Comparison of ENCODE assay signal across 19 cellular contexts in genomic region chr2:16092861-16093638, GRCh38.
DNase-seq lines count a peak whose midpoint lies in the region; ATAC-seq and TF ChIP-seq lines count a peak whose summit lies in the region.
"Had no signal": no experiment of that assay in that cellular context is flagged by ENCODE, and none has a peak within 500 bp of the region (broad histone marks: within the 10 kb centered on the region; RNA-seq: fewer than 3 reads in every experiment).

No MANE protein-coding gene starts in this region.

- H3K27me3 ChIP-seq in BE2C = no peaks in the 10 kb centered on the region
- no peaks in the 10 kb centered on the region for H3K27me3 ChIP-seq in Caco-2 (replicated peaks; ENCODE audit: control insufficient read depth, insufficient read depth, low read length)
- no peaks in the 10 kb centered on the region for H3K27me3 ChIP-seq in hepatocyte
- no peaks in the 10 kb centered on the region for H3K27me3 ChIP-seq in CD8-positive, alpha-beta T cell (ENCODE audit: insufficient read depth, low read length)

- peak; percentile 85 for DNase-seq in BE2C
- no peak for DNase-seq in Caco-2
- DNase-seq in hepatocyte (ENCODE audit: low spot score) = no peak
- DNase-seq in CD8-positive, alpha-beta T cell = no peak
- DNase-seq in Right ventricle myocardium inferior (ENCODE audit: missing footprints) = no peak
- DNase-seq: 8988T; ACHN; AML-193; Calu3; CD4-positive, CD25-positive, alpha-beta regulatory T cell; CD8-positive, alpha-beta memory T cell; DMS53; GF-D8; GM23248; H7; HCEC 1CT had no signal

- H3K9me3 Mint-ChIP-seq in Caco-2 (ENCODE audit: unreplicated experiment) = no peaks in the 10 kb centered on the region
- H3K9me3 Mint-ChIP-seq in CD8-positive, alpha-beta T cell = no peaks in the 10 kb centered on the region
- H3K9me3 Mint-ChIP-seq: CD4-positive, CD25-positive, alpha-beta regulatory T cell had no signal

- intact Hi-C loops in Caco-2 (cut with micrococcal nuclease; ENCODE audit: unreplicated experiment) (loop anchor here (10.0 kb wide), 1 partner anchor 412 kb away; no protein-coding TSS in a partner anchor), Right ventricle myocardium inferior (cut with DNase I) (no loop called here)
- intact Hi-C loops in CD8-positive, alpha-beta T cell (cut with DNase I, micrococcal nuclease) = no loop called here

- H3K27ac Mint-ChIP-seq in Caco-2 (ENCODE audit: unreplicated experiment) = peak overlapping the region; percentile 37
- no peak overlapping the region for H3K27ac Mint-ChIP-seq in CD8-positive, alpha-beta T cell
- H3K27ac Mint-ChIP-seq: CD8-positive, alpha-beta memory T cell had no signal

- BruUV-seq in Caco-2 (replicated peaks; lab: Mats Ljungman, UMichigan) = no TSS peak

- H3K27me3 Mint-ChIP-seq in Caco-2 (ENCODE audit: insufficient read depth, unreplicated experiment) = no peaks in the 10 kb centered on the region
- H3K27me3 Mint-ChIP-seq in CD8-positive, alpha-beta T cell (ENCODE audit: low read depth) = no peaks in the 10 kb centered on the region
- H3K27me3 Mint-ChIP-seq: CD4-positive, CD25-positive, alpha-beta regulatory T cell had no signal

- H4K20me1 ChIP-seq in hepatocyte (ENCODE audit: insufficient read depth, poor library complexity, severe bottlenecking) = no peaks in the 10 kb centered on the region

- H3K4me1 Mint-ChIP-seq in Caco-2 (ENCODE audit: low read depth, unreplicated experiment) = peaks cover 16% of the 10 kb centered on the region
- H3K4me1 Mint-ChIP-seq in CD8-positive, alpha-beta T cell (ENCODE audit: low read depth) = no peaks in the 10 kb centered on the region
- H3K4me1 Mint-ChIP-seq: CD4-positive, CD25-positive, alpha-beta regulatory T cell; CD8-positive, alpha-beta memory T cell had no signal

- H3K4me2 ChIP-seq in hepatocyte = no peak overlapping the region
- H3K4me2 ChIP-seq: A549 had no signal

- TF ChIP-seq CTCF in BE2C (IDR thresholded peaks at IDR 0.05; ENCODE audit: low read depth, low read length) (no peak), Caco-2 (IDR thresholded peaks at IDR 0.05; ENCODE audit: insufficient read depth in 1 of 2, low read depth in 1 of 2, low read length in 1 of 2, severe bottlenecking in 1 of 2, unreplicated experiment in 1 of 2) (no peak), hepatocyte (IDR thresholded peaks at IDR 0.05; ENCODE audit: poor library complexity) (no peak)
- TF ChIP-seq CTCF in CD8-positive, alpha-beta T cell (IDR thresholded peaks at IDR 0.05) = no peak

- H3K36me3 ChIP-seq in BE2C (no peaks in the 10 kb centered on the region), Caco-2 (ENCODE audit: control insufficient read depth, insufficient read depth, low read length) (no peaks in the 10 kb centered on the region), hepatocyte (replicated peaks; ENCODE audit: insufficient read depth, low read depth) (no peaks in the 10 kb centered on the region)
- H3K36me3 ChIP-seq in CD8-positive, alpha-beta T cell (ENCODE audit: insufficient read depth, low read length) = no peaks in the 10 kb centered on the region

- CTCF ChIA-PET in Caco-2 (lab: Charles Lee) = no interaction called here
- CTCF ChIA-PET in CD8-positive, alpha-beta T cell (lab: Charles Lee) = interaction anchor here (1.4 kb wide), 1 partner anchor 153 kb away, joined by 4 read pairs; the partner anchor contains the start of gene MYCN

- no peak for ATAC-seq in CD8-positive, alpha-beta T cell
- ATAC-seq in Right ventricle myocardium inferior (no peak), GM18873 (IDR thresholded peaks at IDR 0.05; ENCODE audit: low FRiP score, unreplicated experiment) (no peak)

- no peaks in the 10 kb centered on the region for H3K79me2 ChIP-seq in hepatocyte

- H2AFZ ChIP-seq in hepatocyte = no peak overlapping the region
- H2AFZ ChIP-seq: GM23248 had no signal

- 98% methylated on average over 13 of the region's 13 CpGs for WGBS in hepatocyte (ENCODE audit: low lambda C conversion rate, missing lambda C conversion rate)

- H3K36me3 Mint-ChIP-seq in Caco-2 (ENCODE audit: insufficient read depth, unreplicated experiment) = no peaks in the 10 kb centered on the region
- no peaks in the 10 kb centered on the region for H3K36me3 Mint-ChIP-seq in CD8-positive, alpha-beta T cell
- H3K36me3 Mint-ChIP-seq: CD4-positive, CD25-positive, alpha-beta regulatory T cell; CD8-positive, alpha-beta memory T cell had no signal

- no peaks in the 10 kb centered on the region for H3K9me2 ChIP-seq in hepatocyte (replicated peaks; ENCODE audit: insufficient read depth)

- POLR2A ChIA-PET in Caco-2 (lab: Charles Lee) = no interaction called here
- POLR2A ChIA-PET in CD8-positive, alpha-beta T cell (lab: Charles Lee) = no interaction called here

- peak overlapping the region; percentile 83 for H3K27ac ChIP-seq in hepatocyte
- H3K27ac ChIP-seq in CD8-positive, alpha-beta T cell (ENCODE audit: low read depth, low read length) = no peak overlapping the region
- H3K27ac ChIP-seq: A549, C4-2B, GM23248 had no signal

- no peak overlapping the region for H3K4me3 ChIP-seq in BE2C (ENCODE audit: low read depth, low read length)
- no peak overlapping the region for H3K4me3 ChIP-seq in Caco-2 (ENCODE audit: low read depth, low read length)
- no peak overlapping the region for H3K4me3 ChIP-seq in hepatocyte
- no peak overlapping the region for H3K4me3 ChIP-seq in CD8-positive, alpha-beta T cell (ENCODE audit: low read depth, low read length)
- H3K4me3 ChIP-seq: A549, GM23248 had no signal

- H3K4me1 ChIP-seq in BE2C (peaks cover 39% of the 10 kb centered on the region), Caco-2 (peaks cover 39% of the 10 kb centered on the region), hepatocyte (ENCODE audit: insufficient read depth) (peaks cover 18% of the 10 kb centered on the region)
- no peaks in the 10 kb centered on the region for H3K4me1 ChIP-seq in CD8-positive, alpha-beta T cell (ENCODE audit: insufficient read depth, low read length)

- H3K4me3 Mint-ChIP-seq in Caco-2 (ENCODE audit: unreplicated experiment) = no peak overlapping the region
- H3K4me3 Mint-ChIP-seq in CD8-positive, alpha-beta T cell = no peak overlapping the region
- H3K4me3 Mint-ChIP-seq: CD4-positive, CD25-positive, alpha-beta regulatory T cell; CD8-positive, alpha-beta memory T cell had no signal

- H3K9me3 ChIP-seq in BE2C (peaks cover 21% of the 10 kb centered on the region), Caco-2 (no peaks in the 10 kb centered on the region), hepatocyte (ENCODE audit: low read depth) (no peaks in the 10 kb centered on the region)
- no peaks in the 10 kb centered on the region for H3K9me3 ChIP-seq in CD8-positive, alpha-beta T cell (ENCODE audit: low read length)
- H3K9me3 ChIP-seq: A549 had no signal
